ENCODE assay signal across 5 cellular contexts in genomic region chr1:27741124-27741523, GRCh38.
"Had no signal": no experiment of that assay in that cellular context is flagged by ENCODE, and none has a peak within 500 bp of the region (broad histone marks: within the 10 kb centered on the region; RNA-seq: fewer than 3 reads in every experiment).

No MANE protein-coding gene starts in this region.

- FAIRE-seq: HepG2, HTR-8/SVneo, K562 had no signal

- H3K27ac ChIP-seq: HL-60 had no signal

- H3K4me3 ChIP-seq: K562 had no signal

- ATAC-seq: HepG2, K562 had no signal

- DNase-seq: IMR-90 had no signal
